Comparison of ENCODE assay signal across 13 cellular contexts in the genomic region with DNA sequence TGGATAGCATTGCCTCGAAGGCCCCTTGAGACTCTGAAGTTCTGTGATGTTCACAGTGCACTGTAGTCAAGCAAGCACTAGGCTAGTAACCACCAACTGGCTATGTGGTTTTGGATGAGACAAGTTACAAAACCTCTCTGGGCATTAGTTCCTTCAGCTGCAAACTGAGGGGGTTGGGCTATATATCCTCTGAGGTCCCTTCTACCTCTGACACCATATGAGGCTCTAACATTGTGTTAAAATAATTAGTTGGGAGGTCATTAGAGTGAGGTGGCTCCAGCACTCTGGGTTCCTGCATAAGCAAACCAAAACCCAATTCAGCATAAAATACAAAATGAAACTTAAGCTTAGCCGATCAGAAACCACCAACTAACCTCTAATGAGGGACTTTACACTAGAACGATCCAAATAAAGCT.
DNase-seq lines count a peak whose midpoint lies in the region; ATAC-seq and TF ChIP-seq lines count a peak whose summit lies in the region.
"Had no signal": no experiment of that assay in that cellular context is flagged by ENCODE, and none has a peak within 500 bp of the region (broad histone marks: within the 10 kb centered on the region; RNA-seq: fewer than 3 reads in every experiment).

No MANE protein-coding gene starts in this region.

- DNase-seq in SIG-M5 treated with dmso at 0.1 percent for 504 hours (lab: John Stamatoyannopoulos, UW; ENCODE audit: unreplicated experiment) (peak; percentile 53), SIG-M5 (lab: John Stamatoyannopoulos, UW) (no peak), upper lobe of right lung (no peak), LoVo (ENCODE audit: low spot score) (no peak), EL (no peak)
- DNase-seq: KG1, naive B cell, tibial artery had no signal

- no peaks in the 10 kb centered on the region for H3K4me1 ChIP-seq in upper lobe of right lung
- H3K4me1 ChIP-seq: SJCRH30 had no signal

- intact Hi-C loops in upper lobe of right lung (cut with DNase I): no loop called here

- no peak for TF ChIP-seq CTCF in upper lobe of right lung (IDR thresholded peaks at IDR 0.05)

- H3K4me3 ChIP-seq in upper lobe of right lung: no peak overlapping the region
- H3K4me3 ChIP-seq: ascending aorta, SJCRH30, tibial artery had no signal

- peak; percentile 87 for ATAC-seq in HG02759 (IDR thresholded peaks at IDR 0.05; ENCODE audit: unreplicated experiment)
- peak; percentile 82 for ATAC-seq in HG03571 (IDR thresholded peaks at IDR 0.05; ENCODE audit: unreplicated experiment)
- peak; percentile 57 for ATAC-seq in upper lobe of right lung
- no peak for ATAC-seq in GM21737 (IDR thresholded peaks at IDR 0.05; ENCODE audit: unreplicated experiment)

- H3K27ac ChIP-seq in upper lobe of right lung: no peak overlapping the region
- H3K27ac ChIP-seq: ascending aorta, SJCRH30, tibial artery had no signal

- H3K27me3 ChIP-seq in upper lobe of right lung: no peaks in the 10 kb centered on the region
- H3K27me3 ChIP-seq: ascending aorta, SJCRH30, tibial artery had no signal

- no peaks in the 10 kb centered on the region for H3K9me3 ChIP-seq in upper lobe of right lung
- H3K9me3 ChIP-seq: ascending aorta, SJCRH30, tibial artery had no signal

- H3K36me3 ChIP-seq in upper lobe of right lung: no peaks in the 10 kb centered on the region
- H3K36me3 ChIP-seq: ascending aorta, SJCRH30, tibial artery had no signal
